ENCODE assay signal across 1 cellular context in the genomic region with DNA sequence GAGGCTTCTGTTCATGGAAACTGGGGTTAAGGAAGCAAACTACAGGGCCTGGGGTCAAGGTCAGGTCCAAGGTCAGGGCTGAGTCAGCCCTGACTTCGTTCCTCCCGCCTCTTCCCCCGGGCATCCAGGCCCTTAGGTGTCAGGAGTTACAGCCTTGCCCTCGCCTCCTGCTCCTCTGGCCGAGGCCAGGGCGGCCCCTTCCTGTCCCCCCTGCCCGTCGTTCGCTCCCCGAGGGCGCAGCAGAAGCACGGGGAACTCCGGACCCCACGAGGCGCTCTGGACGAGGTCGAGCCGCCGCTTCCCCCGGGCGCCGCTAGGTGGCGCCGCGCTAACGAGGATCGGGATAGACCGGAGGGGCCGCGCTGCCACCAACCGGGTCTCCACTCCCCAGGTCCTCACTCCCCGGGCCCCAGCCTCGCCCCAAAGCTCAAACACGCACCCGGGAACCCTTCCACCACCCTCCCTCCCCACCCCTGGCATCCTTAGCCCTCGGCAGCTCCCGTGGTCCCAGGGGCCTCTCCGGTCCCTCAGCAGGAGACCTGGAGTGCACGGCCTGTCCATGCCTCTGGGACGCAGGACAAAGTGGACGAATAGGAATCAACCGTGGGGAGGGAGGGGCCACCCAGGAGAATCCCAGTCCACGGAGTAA.
TF ChIP-seq lines count a peak whose summit lies in the region.

No MANE protein-coding gene starts in this region.

TF ChIP-seq in K562, 482 proteins besides CTCF, POLR2A, EP300 and RAD21 (continued from another document and continues in another):
- TF ChIP-seq, protein P1, sequence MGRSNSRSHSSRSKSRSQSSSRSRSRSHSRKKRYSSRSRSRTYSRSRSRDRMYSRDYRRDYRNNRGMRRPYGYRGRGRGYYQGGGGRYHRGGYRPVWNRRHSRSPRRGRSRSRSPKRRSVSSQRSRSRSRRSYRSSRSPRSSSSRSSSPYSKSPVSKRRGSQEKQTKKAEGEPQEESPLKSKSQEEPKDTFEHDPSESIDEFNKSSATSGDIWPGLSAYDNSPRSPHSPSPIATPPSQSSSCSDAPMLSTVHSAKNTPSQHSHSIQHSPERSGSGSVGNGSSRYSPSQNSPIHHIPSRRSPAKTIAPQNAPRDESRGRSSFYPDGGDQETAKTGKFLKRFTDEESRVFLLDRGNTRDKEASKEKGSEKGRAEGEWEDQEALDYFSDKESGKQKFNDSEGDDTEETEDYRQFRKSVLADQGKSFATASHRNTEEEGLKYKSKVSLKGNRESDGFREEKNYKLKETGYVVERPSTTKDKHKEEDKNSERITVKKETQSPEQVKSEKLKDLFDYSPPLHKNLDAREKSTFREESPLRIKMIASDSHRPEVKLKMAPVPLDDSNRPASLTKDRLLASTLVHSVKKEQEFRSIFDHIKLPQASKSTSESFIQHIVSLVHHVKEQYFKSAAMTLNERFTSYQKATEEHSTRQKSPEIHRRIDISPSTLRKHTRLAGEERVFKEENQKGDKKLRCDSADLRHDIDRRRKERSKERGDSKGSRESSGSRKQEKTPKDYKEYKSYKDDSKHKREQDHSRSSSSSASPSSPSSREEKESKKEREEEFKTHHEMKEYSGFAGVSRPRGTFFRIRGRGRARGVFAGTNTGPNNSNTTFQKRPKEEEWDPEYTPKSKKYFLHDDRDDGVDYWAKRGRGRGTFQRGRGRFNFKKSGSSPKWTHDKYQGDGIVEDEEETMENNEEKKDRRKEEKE (IDR thresholded peaks at IDR 0.05; ENCODE audit: borderline replicate concordance in 1 of 2, control insufficient read depth in 1 of 2, low read depth in 2 of 2, low read length in 1 of 2), result no peak
- no peak for TF ChIP-seq HSF4 (CRISPR knock-in tag; IDR thresholded peaks at IDR 0.05; ENCODE audit: borderline replicate concordance)
- 0 out of 2 replicates have a peak, but pooled peaks have one; percentile 46 for TF ChIP-seq NBN (IDR thresholded peaks at IDR 0.05; ENCODE audit: low read depth)
- TF ChIP-seq, protein P2, sequence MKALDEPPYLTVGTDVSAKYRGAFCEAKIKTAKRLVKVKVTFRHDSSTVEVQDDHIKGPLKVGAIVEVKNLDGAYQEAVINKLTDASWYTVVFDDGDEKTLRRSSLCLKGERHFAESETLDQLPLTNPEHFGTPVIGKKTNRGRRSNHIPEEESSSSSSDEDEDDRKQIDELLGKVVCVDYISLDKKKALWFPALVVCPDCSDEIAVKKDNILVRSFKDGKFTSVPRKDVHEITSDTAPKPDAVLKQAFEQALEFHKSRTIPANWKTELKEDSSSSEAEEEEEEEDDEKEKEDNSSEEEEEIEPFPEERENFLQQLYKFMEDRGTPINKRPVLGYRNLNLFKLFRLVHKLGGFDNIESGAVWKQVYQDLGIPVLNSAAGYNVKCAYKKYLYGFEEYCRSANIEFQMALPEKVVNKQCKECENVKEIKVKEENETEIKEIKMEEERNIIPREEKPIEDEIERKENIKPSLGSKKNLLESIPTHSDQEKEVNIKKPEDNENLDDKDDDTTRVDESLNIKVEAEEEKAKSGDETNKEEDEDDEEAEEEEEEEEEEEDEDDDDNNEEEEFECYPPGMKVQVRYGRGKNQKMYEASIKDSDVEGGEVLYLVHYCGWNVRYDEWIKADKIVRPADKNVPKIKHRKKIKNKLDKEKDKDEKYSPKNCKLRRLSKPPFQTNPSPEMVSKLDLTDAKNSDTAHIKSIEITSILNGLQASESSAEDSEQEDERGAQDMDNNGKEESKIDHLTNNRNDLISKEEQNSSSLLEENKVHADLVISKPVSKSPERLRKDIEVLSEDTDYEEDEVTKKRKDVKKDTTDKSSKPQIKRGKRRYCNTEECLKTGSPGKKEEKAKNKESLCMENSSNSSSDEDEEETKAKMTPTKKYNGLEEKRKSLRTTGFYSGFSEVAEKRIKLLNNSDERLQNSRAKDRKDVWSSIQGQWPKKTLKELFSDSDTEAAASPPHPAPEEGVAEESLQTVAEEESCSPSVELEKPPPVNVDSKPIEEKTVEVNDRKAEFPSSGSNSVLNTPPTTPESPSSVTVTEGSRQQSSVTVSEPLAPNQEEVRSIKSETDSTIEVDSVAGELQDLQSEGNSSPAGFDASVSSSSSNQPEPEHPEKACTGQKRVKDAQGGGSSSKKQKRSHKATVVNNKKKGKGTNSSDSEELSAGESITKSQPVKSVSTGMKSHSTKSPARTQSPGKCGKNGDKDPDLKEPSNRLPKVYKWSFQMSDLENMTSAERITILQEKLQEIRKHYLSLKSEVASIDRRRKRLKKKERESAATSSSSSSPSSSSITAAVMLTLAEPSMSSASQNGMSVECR (CRISPR knock-in tag; IDR thresholded peaks at IDR 0.05), result no peak
- TF ChIP-seq, protein P3, sequence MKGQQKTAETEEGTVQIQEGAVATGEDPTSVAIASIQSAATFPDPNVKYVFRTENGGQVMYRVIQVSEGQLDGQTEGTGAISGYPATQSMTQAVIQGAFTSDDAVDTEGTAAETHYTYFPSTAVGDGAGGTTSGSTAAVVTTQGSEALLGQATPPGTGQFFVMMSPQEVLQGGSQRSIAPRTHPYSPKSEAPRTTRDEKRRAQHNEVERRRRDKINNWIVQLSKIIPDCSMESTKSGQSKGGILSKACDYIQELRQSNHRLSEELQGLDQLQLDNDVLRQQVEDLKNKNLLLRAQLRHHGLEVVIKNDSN (CRISPR knock-in tag; IDR thresholded peaks at IDR 0.05), result no peak
- TF ChIP-seq ATF7 (IDR thresholded peaks at IDR 0.05), result peak; percentile 54; the same call in 1 of the 2 replicates
- no peak for TF ChIP-seq IRF2 (CRISPR knock-in tag; IDR thresholded peaks at IDR 0.05)
- TF ChIP-seq FUS (optimal IDR thresholded peaks at IDR 0.05; ENCODE audit: low read depth, low read length), result no peak
- no peak for TF ChIP-seq ZNF76 (CRISPR knock-in tag; IDR thresholded peaks at IDR 0.05; ENCODE audit: borderline replicate concordance)
- TF ChIP-seq HMG20B (CRISPR knock-in tag; IDR thresholded peaks at IDR 0.05), result no peak
- TF ChIP-seq, protein P4, sequence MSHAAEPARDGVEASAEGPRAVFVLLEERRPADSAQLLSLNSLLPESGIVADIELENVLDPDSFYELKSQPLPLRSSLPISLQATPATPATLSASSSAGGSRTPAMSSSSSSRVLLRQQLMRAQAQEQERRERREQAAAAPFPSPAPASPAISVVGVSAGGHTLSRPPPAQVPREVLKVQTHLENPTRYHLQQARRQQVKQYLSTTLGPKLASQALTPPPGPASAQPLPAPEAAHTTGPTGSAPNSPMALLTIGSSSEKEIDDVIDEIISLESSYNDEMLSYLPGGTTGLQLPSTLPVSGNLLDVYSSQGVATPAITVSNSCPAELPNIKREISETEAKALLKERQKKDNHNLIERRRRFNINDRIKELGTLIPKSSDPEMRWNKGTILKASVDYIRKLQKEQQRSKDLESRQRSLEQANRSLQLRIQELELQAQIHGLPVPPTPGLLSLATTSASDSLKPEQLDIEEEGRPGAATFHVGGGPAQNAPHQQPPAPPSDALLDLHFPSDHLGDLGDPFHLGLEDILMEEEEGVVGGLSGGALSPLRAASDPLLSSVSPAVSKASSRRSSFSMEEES (CRISPR knock-in tag; IDR thresholded peaks at IDR 0.05), result no peak
- TF ChIP-seq ZNF551 (CRISPR knock-in tag; IDR thresholded peaks at IDR 0.05), result no peak
- no peak for TF ChIP-seq U2AF1 (optimal IDR thresholded peaks at IDR 0.05; ENCODE audit: low read depth, low read length)
- TF ChIP-seq, protein P5, sequence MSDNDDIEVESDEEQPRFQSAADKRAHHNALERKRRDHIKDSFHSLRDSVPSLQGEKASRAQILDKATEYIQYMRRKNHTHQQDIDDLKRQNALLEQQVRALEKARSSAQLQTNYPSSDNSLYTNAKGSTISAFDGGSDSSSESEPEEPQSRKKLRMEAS (CRISPR knock-in tag; IDR thresholded peaks at IDR 0.05), result peak; percentile 87
- TF ChIP-seq MYNN (IDR thresholded peaks at IDR 0.05), result no peak
- TF ChIP-seq MYNN (CRISPR knock-in tag; IDR thresholded peaks at IDR 0.05), result no peak
- TF ChIP-seq, protein P6, sequence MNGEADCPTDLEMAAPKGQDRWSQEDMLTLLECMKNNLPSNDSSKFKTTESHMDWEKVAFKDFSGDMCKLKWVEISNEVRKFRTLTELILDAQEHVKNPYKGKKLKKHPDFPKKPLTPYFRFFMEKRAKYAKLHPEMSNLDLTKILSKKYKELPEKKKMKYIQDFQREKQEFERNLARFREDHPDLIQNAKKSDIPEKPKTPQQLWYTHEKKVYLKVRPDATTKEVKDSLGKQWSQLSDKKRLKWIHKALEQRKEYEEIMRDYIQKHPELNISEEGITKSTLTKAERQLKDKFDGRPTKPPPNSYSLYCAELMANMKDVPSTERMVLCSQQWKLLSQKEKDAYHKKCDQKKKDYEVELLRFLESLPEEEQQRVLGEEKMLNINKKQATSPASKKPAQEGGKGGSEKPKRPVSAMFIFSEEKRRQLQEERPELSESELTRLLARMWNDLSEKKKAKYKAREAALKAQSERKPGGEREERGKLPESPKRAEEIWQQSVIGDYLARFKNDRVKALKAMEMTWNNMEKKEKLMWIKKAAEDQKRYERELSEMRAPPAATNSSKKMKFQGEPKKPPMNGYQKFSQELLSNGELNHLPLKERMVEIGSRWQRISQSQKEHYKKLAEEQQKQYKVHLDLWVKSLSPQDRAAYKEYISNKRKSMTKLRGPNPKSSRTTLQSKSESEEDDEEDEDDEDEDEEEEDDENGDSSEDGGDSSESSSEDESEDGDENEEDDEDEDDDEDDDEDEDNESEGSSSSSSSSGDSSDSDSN (IDR thresholded peaks at IDR 0.05; ENCODE audit: borderline replicate concordance in 1 of 2, low read depth in 2 of 2, low read length in 2 of 2), result no peak
- TF ChIP-seq ESRRB (CRISPR knock-in tag; IDR thresholded peaks at IDR 0.05; ENCODE audit: borderline replicate concordance), result no peak
- TF ChIP-seq, protein P7, sequence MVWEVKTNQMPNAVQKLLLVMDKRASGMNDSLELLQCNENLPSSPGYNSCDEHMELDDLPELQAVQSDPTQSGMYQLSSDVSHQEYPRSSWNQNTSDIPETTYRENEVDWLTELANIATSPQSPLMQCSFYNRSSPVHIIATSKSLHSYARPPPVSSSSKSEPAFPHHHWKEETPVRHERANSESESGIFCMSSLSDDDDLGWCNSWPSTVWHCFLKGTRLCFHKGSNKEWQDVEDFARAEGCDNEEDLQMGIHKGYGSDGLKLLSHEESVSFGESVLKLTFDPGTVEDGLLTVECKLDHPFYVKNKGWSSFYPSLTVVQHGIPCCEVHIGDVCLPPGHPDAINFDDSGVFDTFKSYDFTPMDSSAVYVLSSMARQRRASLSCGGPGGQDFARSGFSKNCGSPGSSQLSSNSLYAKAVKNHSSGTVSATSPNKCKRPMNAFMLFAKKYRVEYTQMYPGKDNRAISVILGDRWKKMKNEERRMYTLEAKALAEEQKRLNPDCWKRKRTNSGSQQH (CRISPR knock-in tag; IDR thresholded peaks at IDR 0.05), result no peak
- TF ChIP-seq, protein P8, sequence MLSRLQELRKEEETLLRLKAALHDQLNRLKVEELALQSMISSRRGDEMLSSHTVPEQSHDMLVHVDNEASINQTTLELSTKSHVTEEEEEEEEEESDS (CRISPR knock-in tag; IDR thresholded peaks at IDR 0.05), result no peak
- TF ChIP-seq, protein P9, sequence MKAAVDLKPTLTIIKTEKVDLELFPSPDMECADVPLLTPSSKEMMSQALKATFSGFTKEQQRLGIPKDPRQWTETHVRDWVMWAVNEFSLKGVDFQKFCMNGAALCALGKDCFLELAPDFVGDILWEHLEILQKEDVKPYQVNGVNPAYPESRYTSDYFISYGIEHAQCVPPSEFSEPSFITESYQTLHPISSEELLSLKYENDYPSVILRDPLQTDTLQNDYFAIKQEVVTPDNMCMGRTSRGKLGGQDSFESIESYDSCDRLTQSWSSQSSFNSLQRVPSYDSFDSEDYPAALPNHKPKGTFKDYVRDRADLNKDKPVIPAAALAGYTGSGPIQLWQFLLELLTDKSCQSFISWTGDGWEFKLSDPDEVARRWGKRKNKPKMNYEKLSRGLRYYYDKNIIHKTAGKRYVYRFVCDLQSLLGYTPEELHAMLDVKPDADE (conservative IDR thresholded peaks at IDR 0.05; ENCODE audit: control insufficient read depth, low read depth, low read length), result no peak
- no peak for TF ChIP-seq ELF1 (tag; IDR thresholded peaks at IDR 0.05)
- no peak for TF ChIP-seq TCF3 (CRISPR knock-in tag; IDR thresholded peaks at IDR 0.05)
- no peak for TF ChIP-seq DACH1 (IDR thresholded peaks at IDR 0.05; ENCODE audit: partially characterized antibody)
- TF ChIP-seq MCM5 (IDR thresholded peaks at IDR 0.05; ENCODE audit: low read depth), result no peak
- no peak for TF ChIP-seq ARNT (IDR thresholded peaks at IDR 0.05)
- peak; percentile 52 for TF ChIP-seq ETV1 (tag; conservative IDR thresholded peaks at IDR 0.05; ENCODE audit: low read depth)
- no peak for TF ChIP-seq NR2F6 (CRISPR knock-in tag; IDR thresholded peaks at IDR 0.05)
- no peak for TF ChIP-seq ZNF282 (CRISPR knock-in tag; IDR thresholded peaks at IDR 0.05)
- TF ChIP-seq RB1 (IDR thresholded peaks at IDR 0.05; ENCODE audit: low read depth), result peak; percentile 87
- TF ChIP-seq ZNF224 (CRISPR knock-in tag; IDR thresholded peaks at IDR 0.05), result no peak
- TF ChIP-seq TFAM (CRISPR knock-in tag; conservative IDR thresholded peaks at IDR 0.05), result no peak
- no peak for TF ChIP-seq SLC30A9 (CRISPR knock-in tag; IDR thresholded peaks at IDR 0.05)
- TF ChIP-seq, protein P10, sequence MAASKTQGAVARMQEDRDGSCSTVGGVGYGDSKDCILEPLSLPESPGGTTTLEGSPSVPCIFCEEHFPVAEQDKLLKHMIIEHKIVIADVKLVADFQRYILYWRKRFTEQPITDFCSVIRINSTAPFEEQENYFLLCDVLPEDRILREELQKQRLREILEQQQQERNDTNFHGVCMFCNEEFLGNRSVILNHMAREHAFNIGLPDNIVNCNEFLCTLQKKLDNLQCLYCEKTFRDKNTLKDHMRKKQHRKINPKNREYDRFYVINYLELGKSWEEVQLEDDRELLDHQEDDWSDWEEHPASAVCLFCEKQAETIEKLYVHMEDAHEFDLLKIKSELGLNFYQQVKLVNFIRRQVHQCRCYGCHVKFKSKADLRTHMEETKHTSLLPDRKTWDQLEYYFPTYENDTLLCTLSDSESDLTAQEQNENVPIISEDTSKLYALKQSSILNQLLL (CRISPR knock-in tag; IDR thresholded peaks at IDR 0.05; ENCODE audit: borderline replicate concordance), result no peak
- TF ChIP-seq, protein P11, sequence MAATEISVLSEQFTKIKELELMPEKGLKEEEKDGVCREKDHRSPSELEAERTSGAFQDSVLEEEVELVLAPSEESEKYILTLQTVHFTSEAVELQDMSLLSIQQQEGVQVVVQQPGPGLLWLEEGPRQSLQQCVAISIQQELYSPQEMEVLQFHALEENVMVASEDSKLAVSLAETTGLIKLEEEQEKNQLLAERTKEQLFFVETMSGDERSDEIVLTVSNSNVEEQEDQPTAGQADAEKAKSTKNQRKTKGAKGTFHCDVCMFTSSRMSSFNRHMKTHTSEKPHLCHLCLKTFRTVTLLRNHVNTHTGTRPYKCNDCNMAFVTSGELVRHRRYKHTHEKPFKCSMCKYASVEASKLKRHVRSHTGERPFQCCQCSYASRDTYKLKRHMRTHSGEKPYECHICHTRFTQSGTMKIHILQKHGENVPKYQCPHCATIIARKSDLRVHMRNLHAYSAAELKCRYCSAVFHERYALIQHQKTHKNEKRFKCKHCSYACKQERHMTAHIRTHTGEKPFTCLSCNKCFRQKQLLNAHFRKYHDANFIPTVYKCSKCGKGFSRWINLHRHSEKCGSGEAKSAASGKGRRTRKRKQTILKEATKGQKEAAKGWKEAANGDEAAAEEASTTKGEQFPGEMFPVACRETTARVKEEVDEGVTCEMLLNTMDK (IDR thresholded peaks at IDR 0.05; ENCODE audit: borderline replicate concordance, insufficient read depth, low read depth, low read length, poor library complexity, severe bottlenecking), result peak; percentile 44
- TF ChIP-seq BRF1 (IDR thresholded peaks at IDR 0.05; ENCODE audit: borderline replicate concordance, extremely low read depth, insufficient read length), result no peak
- no peak for TF ChIP-seq ZNF217 (CRISPR knock-in tag; IDR thresholded peaks at IDR 0.05)
- 0 out of 2 replicates have a peak, but pooled peaks have one; percentile 30 for TF ChIP-seq BMI1 (IDR thresholded peaks at IDR 0.05; ENCODE audit: low read length)
- no peak for TF ChIP-seq MTA1 (IDR thresholded peaks at IDR 0.05; ENCODE audit: borderline replicate concordance)
